In the genomic region with DNA sequence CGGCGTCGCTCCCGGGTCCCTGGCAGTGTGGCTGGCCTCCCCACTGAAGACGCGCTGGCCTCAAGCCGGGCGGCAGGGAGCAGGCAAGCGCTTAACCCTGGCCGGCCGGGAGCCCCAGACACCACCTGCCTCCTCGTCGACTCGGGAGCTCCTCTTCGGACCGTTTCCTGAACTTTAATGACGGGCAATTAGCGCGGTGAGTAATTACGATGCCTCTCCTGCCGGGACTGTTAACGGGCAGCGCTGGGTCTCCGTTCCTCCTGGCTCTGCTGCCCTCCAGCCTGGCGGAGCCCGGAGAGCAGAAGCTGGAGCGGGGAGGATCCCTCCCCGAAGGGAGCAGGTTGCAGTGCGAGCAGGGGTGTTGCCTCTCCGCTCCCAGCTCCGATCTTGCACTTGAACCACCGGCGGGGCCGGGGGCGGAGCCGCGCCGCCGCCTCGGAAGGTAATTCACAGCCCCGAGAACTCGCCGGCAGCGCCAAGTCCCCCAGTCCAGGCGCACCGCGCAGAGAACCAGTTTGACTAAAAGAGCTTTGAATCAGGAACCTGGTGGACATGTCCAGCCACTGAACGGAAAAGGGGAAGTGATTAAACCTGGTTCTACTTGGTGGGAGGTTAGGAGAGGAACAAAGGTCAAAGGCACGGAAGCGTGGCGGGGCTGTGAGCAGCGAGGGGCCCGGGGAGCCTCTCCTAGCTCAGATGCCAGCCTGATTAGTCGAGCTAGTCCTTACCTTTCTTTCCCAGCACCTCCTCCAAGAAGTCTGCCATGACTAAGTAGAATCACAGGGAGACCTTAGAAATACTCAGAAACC, we compare ENCODE assay signal across 8 cellular contexts. TPM values are rescaled to one million over a fixed set of nuclear protein-coding genes. Genes with fewer than 3 reads are reported as not detected.
DNase-seq lines count a peak whose midpoint lies in the region; ATAC-seq and TF ChIP-seq lines count a peak whose summit lies in the region.

No MANE protein-coding gene starts in this region.

- peaks cover 10% of the 10 kb centered on the region for H3K4me1 Mint-ChIP-seq in activated naive CD8-positive, alpha-beta T cell treated with anti-CD3 and anti-CD28 coated beads for 36 hours

- CTCF ChIA-PET in RWPE1 (lab: Yijun Ruan, JAX): interaction anchor here (0.6 to 6.4 kb wide), 14 partner anchors 12 to 545 kb away, joined by 3 to 40 read pairs (median 5); partner anchors contain the start of gene PIK3C2B

- intact Hi-C loops in gastrocnemius medialis (cut with DNase I; ENCODE audit: low total_unique reads): loop anchor here (2.0 kb wide), 1 partner anchor 21 kb away; no protein-coding TSS in a partner anchor

- H3K9me3 Mint-ChIP-seq in activated naive CD8-positive, alpha-beta T cell treated with anti-CD3 and anti-CD28 coated beads for 36 hours: no peaks in the 10 kb centered on the region

- peaks cover 7% of the 10 kb centered on the region for H3K27me3 Mint-ChIP-seq in activated naive CD8-positive, alpha-beta T cell treated with anti-CD3 and anti-CD28 coated beads for 36 hours

- peak overlapping the region; percentile 54; the same call in 1 of the 2 replicates for H3K4me3 ChIP-seq in iPS DF 6.9 (ENCODE audit: low read length)
- H3K4me3 ChIP-seq in gastrocnemius medialis: peak overlapping the region; percentile 52 to 80 (median 60)

- H3K4me1 ChIP-seq in iPS DF 6.9 (ENCODE audit: control insufficient read depth, insufficient read depth, low read length) (peaks cover 2% of the 10 kb centered on the region; the same call in 1 of the 2 replicates), gastrocnemius medialis (peaks cover 7 to 23% of the 10 kb centered on the region in 2 donors)

- POLR2A ChIA-PET in RWPE1 (lab: Yijun Ruan, JAX; ENCODE audit: low non-redundant PET): interaction anchor here (1.0 kb wide), 1 partner anchor 116 kb away, joined by 3 read pairs; the partner anchor contains the start of gene PIK3C2B

- TF ChIP-seq CTCF in RWPE1 (conservative IDR thresholded peaks at IDR 0.05; ENCODE audit: low read depth) (no peak), gastrocnemius medialis (IDR thresholded peaks at IDR 0.05 in 4 of 5, conservative IDR thresholded peaks at IDR 0.05 in 1 of 5) (no peak)

- H3K36me3 ChIP-seq in iPS DF 6.9 (ENCODE audit: control insufficient read depth, insufficient read depth, low read length) (no peaks in the 10 kb centered on the region), gastrocnemius medialis (no peaks in the 10 kb centered on the region)

- DNase-seq in Daoy (ENCODE audit: low read depth) (peak; percentile 45), HT-29 (ENCODE audit: low spot score) (peak; percentile 79), RWPE1 (ENCODE audit: low spot score) (peak; percentile 56), iPS DF 6.9 (ENCODE audit: low read depth, low spot score) (no peak), gastrocnemius medialis (peak in 1 of 2 donors; percentile 10), COLO829 (ENCODE audit: low spot score) (no peak)
- peak; percentile 65 for DNase-seq in activated naive CD8-positive, alpha-beta T cell treated with anti-CD3 and anti-CD28 coated beads for 36 hours

- ATAC-seq in gastrocnemius medialis (peak; percentile 43 to 68), GM18873 (IDR thresholded peaks at IDR 0.05; ENCODE audit: low FRiP score, unreplicated experiment) (no peak)

- peak in 1 of 2 donors; percentile 8 for TF ChIP-seq POLR2A in gastrocnemius medialis (IDR thresholded peaks at IDR 0.05)

- H3K27ac ChIP-seq in RWPE1 (no peak overlapping the region), iPS DF 6.9 (ENCODE audit: low read length) (no peak overlapping the region), gastrocnemius medialis (peak overlapping the region in 3 of 4 donors; percentile 30 to 65 (median 63))

- in situ Hi-C loops in gastrocnemius medialis (cut with MboI; ENCODE audit: low sequenced_read_pairs in 4 of 4): loop anchor here in 2 of 4 donors (25.0 kb wide), 2 partner anchors 516 to 541 kb away; partner anchors contain the start of gene SNRPE (in 1 of the 2)

- H3K27me3 ChIP-seq in iPS DF 6.9 (ENCODE audit: control insufficient read depth, insufficient read depth, low read length) (peaks cover 16% of the 10 kb centered on the region; the same call in 1 of the 2 replicates), gastrocnemius medialis (peaks cover 10 to 15% (median 12%) of the 10 kb centered on the region in 3 donors)

- H3K36me3 Mint-ChIP-seq in activated naive CD8-positive, alpha-beta T cell treated with anti-CD3 and anti-CD28 coated beads for 36 hours: no peaks in the 10 kb centered on the region

- WGBS in iPS DF 6.9 (ENCODE audit: insufficient coverage, insufficient read length): no CpG with 5 or more reads among the region's 54 CpGs

- H3K9me3 ChIP-seq in iPS DF 6.9 (ENCODE audit: control insufficient read depth, insufficient read depth, low read length) (no peaks in the 10 kb centered on the region), gastrocnemius medialis (no peaks in the 10 kb centered on the region)

- peak overlapping the region; percentile 82 for H3K4me3 Mint-ChIP-seq in activated naive CD8-positive, alpha-beta T cell treated with anti-CD3 and anti-CD28 coated beads for 36 hours

- peak overlapping the region; percentile 64 for H3K27ac Mint-ChIP-seq in activated naive CD8-positive, alpha-beta T cell treated with anti-CD3 and anti-CD28 coated beads for 36 hours

RNA-seq across cellular contexts. Expression of gene PLEKHA6, which starts 18.3 kb away (rescaled TPM):
- 0.29 and 0.83 TPM in 2 replicates for total RNA-seq in Daoy (2014; rRNA removed; shearing (Covaris generic))
- total RNA-seq in HT-29 (2014; rRNA removed; shearing (Covaris generic)): 76.7 and 88.6 TPM in 2 replicates
- 1 to 10 TPM in 1 of 2 experiments, under 1 TPM in 1; 0.74 to 1.5 TPM for total RNA-seq in activated naive CD8-positive, alpha-beta T cell treated with anti-CD3 and anti-CD28 coated beads for 36 hours
- 10 to 100 TPM in 2 of 4 donors, 1 to 10 TPM in 2; 4.3 to 13.2 (median 7.7) TPM for total RNA-seq in gastrocnemius medialis

RNA-seq across cellular contexts. Expression of gene PPP1R15B, which starts 33.6 kb away (rescaled TPM):
- total RNA-seq in Daoy (2014; rRNA removed; shearing (Covaris generic)): 22.5 and 30.7 TPM in 2 replicates
- 32.6 and 40.7 TPM in 2 replicates for total RNA-seq in HT-29 (2014; rRNA removed; shearing (Covaris generic))
- total RNA-seq in activated naive CD8-positive, alpha-beta T cell treated with anti-CD3 and anti-CD28 coated beads for 36 hours: 10 to 100 TPM; 78.6 to 79.9 TPM
- total RNA-seq in gastrocnemius medialis: 10 to 100 TPM; 23.8 to 33.0 (median 25.9) TPM

Comparison
In these comparisons a context has a peak if more than half of its experiments do, and no peak if none do; other contexts are left out.
1. DNase-seq: peak in Daoy (single experiment), HT-29 (single experiment), RWPE1 (single experiment) and activated naive CD8-positive, alpha-beta T cell treated with anti-CD3 and anti-CD28 coated beads for 36 hours (single experiment); none in iPS DF 6.9 (single experiment) and COLO829 (single experiment).
2. H3K27ac ChIP-seq: peak in gastrocnemius medialis (3 of 4); none in RWPE1 (single experiment) and iPS DF 6.9 (single experiment).